In genomic region chrX:41110801-41111625, GRCh38 we compare ENCODE assay signal across 10 cellular contexts. TPM values are rescaled to one million over a fixed set of nuclear protein-coding genes. Genes with fewer than 3 reads are reported as not detected.
A peak's percentile ranks its signal among the peaks of the same experiment; 100 is the strongest.
DNase-seq lines count a peak whose midpoint lies in the region; ATAC-seq lines count a peak whose summit lies in the region.
"Had no signal": no experiment of that assay in that cellular context is flagged by ENCODE, and none has a peak within 500 bp of the region (broad histone marks: within the 10 kb centered on the region; RNA-seq: fewer than 3 reads in every experiment).

No MANE protein-coding gene starts in this region.

- CTCF ChIA-PET in CD4-positive, alpha-beta memory T cell (lab: Charles Lee; ENCODE audit: partially characterized antibody) = interaction anchor here (0.9 to 6.8 kb wide), 3 partner anchors 23 to 233 kb away, joined by 3 to 111 read pairs (median 5); no protein-coding TSS in a partner anchor

- no peak overlapping the region for H3K4me3 ChIP-seq in CD4-positive, alpha-beta memory T cell (ENCODE audit: low read length in 2 of 2)
- H3K4me3 ChIP-seq in HAP-1 (no peak overlapping the region), mesendoderm (ENCODE audit: low read length) (no peak overlapping the region)
- H3K4me3 ChIP-seq: transverse colon had no signal

- no peak overlapping the region for H4K8ac ChIP-seq in mesendoderm (ENCODE audit: low read depth, low read length)

- H3K27me3 Mint-ChIP-seq in CD4-positive, alpha-beta memory T cell = no peaks in the 10 kb centered on the region
- H3K27me3 Mint-ChIP-seq in activated T-helper 17 cell treated with anti-CD3 and anti-CD28 coated beads, Interleukin-2, amount 50 U/mL, for 72 hours = no peaks in the 10 kb centered on the region

- peak overlapping the region in 6 of 8 donors; percentile 26 to 74 (median 50) for H3K4me3 Mint-ChIP-seq in CD4-positive, alpha-beta memory T cell
- peak overlapping the region; percentile 58 for H3K4me3 Mint-ChIP-seq in activated T-helper 17 cell treated with anti-CD3 and anti-CD28 coated beads, Interleukin-2, amount 50 U/mL, for 72 hours

- WGBS in mesendoderm (ENCODE audit: extremely low coverage, insufficient coverage, low lambda C conversion rate) = 100% methylated on average over 2 of the region's 7 CpGs

- H4K5ac ChIP-seq in mesendoderm (ENCODE audit: low read length) = no peak overlapping the region

- peak overlapping the region in 6 of 7 donors; percentile 1 to 88 (median 48) for H3K27ac Mint-ChIP-seq in CD4-positive, alpha-beta memory T cell
- H3K27ac Mint-ChIP-seq in activated T-helper 17 cell treated with anti-CD3 and anti-CD28 coated beads, Interleukin-2, amount 50 U/mL, for 72 hours = no peak overlapping the region

- H3K4me1 Mint-ChIP-seq in CD4-positive, alpha-beta memory T cell = peaks cover 51 to 77% (median 65%) of the 10 kb centered on the region in 4 donors
- H3K4me1 Mint-ChIP-seq in activated T-helper 17 cell treated with anti-CD3 and anti-CD28 coated beads, Interleukin-2, amount 50 U/mL, for 72 hours = peaks cover 47% of the 10 kb centered on the region

- no peak overlapping the region for H2AK5ac ChIP-seq in mesendoderm (ENCODE audit: low read length)

- no peak overlapping the region for H2BK120ac ChIP-seq in mesendoderm (ENCODE audit: low read depth, low read length)

- no peak overlapping the region for H2BK5ac ChIP-seq in mesendoderm (ENCODE audit: low read length)

- no peak overlapping the region for H3K56ac ChIP-seq in mesendoderm (ENCODE audit: low read length)

- peaks cover 6 to 8% of the 10 kb centered on the region in 2 donors for H3K36me3 Mint-ChIP-seq in CD4-positive, alpha-beta memory T cell
- peaks cover 7% of the 10 kb centered on the region for H3K36me3 Mint-ChIP-seq in activated T-helper 17 cell treated with anti-CD3 and anti-CD28 coated beads, Interleukin-2, amount 50 U/mL, for 72 hours (ENCODE audit: low read depth)

- H3K4me2 ChIP-seq in mesendoderm (ENCODE audit: low read length) = no peak overlapping the region

- H2BK15ac ChIP-seq in mesendoderm (replicated peaks; ENCODE audit: low read depth) = no peak overlapping the region

- DNase-seq in CD4-positive, alpha-beta memory T cell = no peak
- DNase-seq in HAP-1 (ENCODE audit: low spot score in 2 of 2) (peak; percentile 72 to 84), mesendoderm (peak; percentile 42), NCI-H1436 (lab: John Stamatoyannopoulos, UW) (no peak), midbrain (lab: John Stamatoyannopoulos, UW) (no peak)
- DNase-seq: stimulated activated CD4-positive, alpha-beta T cell treated with anti-CD3 and anti-CD28 coated beads, Interleukin-4, amount 100 ng/mL, for 4 hours; transverse colon had no signal

- no peaks in the 10 kb centered on the region for H3K9me3 ChIP-seq in CD4-positive, alpha-beta memory T cell (ENCODE audit: control insufficient read depth in 1 of 2, low read length in 2 of 2)
- H3K9me3 ChIP-seq in HAP-1 = peaks cover 3% of the 10 kb centered on the region; the same call in 1 of the 2 replicates
- H3K9me3 ChIP-seq: transverse colon had no signal

- H3K9ac ChIP-seq in mesendoderm (ENCODE audit: low read length) = no peak overlapping the region

- H3K18ac ChIP-seq in mesendoderm (ENCODE audit: low read length) = no peak overlapping the region

- in situ Hi-C loops in HAP-1 (cut with MboI; ENCODE audit: low sequenced_read_pairs) = no loop called here

- ATAC-seq in activated T-helper 17 cell treated with anti-CD3 and anti-CD28 coated beads, Interleukin-2, amount 50 U/mL, for 72 hours (replicated peaks) = no peak
- ATAC-seq in GM21447 (IDR thresholded peaks at IDR 0.05; ENCODE audit: unreplicated experiment) (no peak), HG02840 (IDR thresholded peaks at IDR 0.05; ENCODE audit: low FRiP score, unreplicated experiment) (no peak)

- H3K23ac ChIP-seq in mesendoderm (ENCODE audit: low read length) = no peak overlapping the region

- H3K4me1 ChIP-seq in CD4-positive, alpha-beta memory T cell (ENCODE audit: insufficient read depth, low read length) = peaks cover 73% of the 10 kb centered on the region
- H3K4me1 ChIP-seq in HAP-1 (peaks cover 62% of the 10 kb centered on the region), mesendoderm (ENCODE audit: control insufficient read depth, low read depth, low read length) (peaks cover 5% of the 10 kb centered on the region)

- peaks cover 0 to 6% (median 0%) of the 10 kb centered on the region in 8 donors for H3K9me3 Mint-ChIP-seq in CD4-positive, alpha-beta memory T cell
- no peaks in the 10 kb centered on the region for H3K9me3 Mint-ChIP-seq in activated T-helper 17 cell treated with anti-CD3 and anti-CD28 coated beads, Interleukin-2, amount 50 U/mL, for 72 hours

- no peak overlapping the region for H3K4ac ChIP-seq in mesendoderm (ENCODE audit: low read depth, low read length)

- no peaks in the 10 kb centered on the region for H3K79me1 ChIP-seq in mesendoderm (ENCODE audit: low read length)

- H3K79me2 ChIP-seq in mesendoderm (ENCODE audit: control insufficient read depth, insufficient read depth, low read length) = peaks cover 67% of the 10 kb centered on the region

- H3K27me3 ChIP-seq in CD4-positive, alpha-beta memory T cell (ENCODE audit: insufficient read depth, low read length) = no peaks in the 10 kb centered on the region
- H3K27me3 ChIP-seq in HAP-1 (ENCODE audit: low read depth) (no peaks in the 10 kb centered on the region), mesendoderm (ENCODE audit: insufficient read depth, low read length, poor library complexity) (no peaks in the 10 kb centered on the region)
- H3K27me3 ChIP-seq: transverse colon had no signal

- POLR2A ChIA-PET in CD4-positive, alpha-beta memory T cell (lab: Charles Lee; ENCODE audit: partially characterized antibody) = interaction anchor here (0.6 to 5.0 kb wide), 2 partner anchors 25 to 935 kb away, joined by 3 to 37 read pairs; partner anchors contain the start of gene USP9X

- intact Hi-C loops in CD4-positive, alpha-beta memory T cell (cut with micrococcal nuclease) = loop anchor here (10.0 kb wide), 1 partner anchor 566 kb away; no protein-coding TSS in a partner anchor

- peak overlapping the region; percentile 10 for H3K27ac ChIP-seq in CD4-positive, alpha-beta memory T cell (ENCODE audit: low read depth, low read length)
- no peak overlapping the region for H3K27ac ChIP-seq in mesendoderm (ENCODE audit: low read depth, low read length)
- H3K27ac ChIP-seq: transverse colon had no signal

- no peaks in the 10 kb centered on the region for H3K36me3 ChIP-seq in CD4-positive, alpha-beta memory T cell (ENCODE audit: insufficient read depth, low read length)
- peaks cover 2% of the 10 kb centered on the region; the same call in 1 of the 2 replicates for H3K36me3 ChIP-seq in HAP-1 (replicated peaks)
- H3K36me3 ChIP-seq in mesendoderm (ENCODE audit: control insufficient read depth, insufficient read depth, low read length) = no peaks in the 10 kb centered on the region
- H3K36me3 ChIP-seq: transverse colon had no signal

RNA-seq across cellular contexts. Expression of gene USP9X, which starts 25.8 kb away (rescaled TPM):
- 10 to 100 TPM; 76.1 to 78.2 TPM for total RNA-seq in CD4-positive, alpha-beta memory T cell
- polyA plus RNA-seq in CD4-positive, alpha-beta memory T cell = 10 to 100 TPM; 12.9 to 30.8 TPM
- total RNA-seq in activated T-helper 17 cell treated with anti-CD3 and anti-CD28 coated beads, Interleukin-2, amount 50 U/mL, for 72 hours = 10 to 100 TPM; 49.3 to 63.3 TPM
- polyA plus RNA-seq in mesendoderm (2013, experiment 1 of 2) = 22.1 TPM
- 21.0 TPM for polyA plus RNA-seq in mesendoderm (2013, experiment 2 of 2)

Comparison
In these comparisons a context has a peak if more than half of its experiments do, and no peak if none do; other contexts are left out.
1. DNase-seq: peak in HAP-1 (2 of 2) and mesendoderm (single experiment); none in CD4-positive, alpha-beta memory T cell (0 of 5), NCI-H1436 (single experiment) and midbrain (single experiment).